ENCODE assay signal across 18 cellular contexts in the genomic region with DNA sequence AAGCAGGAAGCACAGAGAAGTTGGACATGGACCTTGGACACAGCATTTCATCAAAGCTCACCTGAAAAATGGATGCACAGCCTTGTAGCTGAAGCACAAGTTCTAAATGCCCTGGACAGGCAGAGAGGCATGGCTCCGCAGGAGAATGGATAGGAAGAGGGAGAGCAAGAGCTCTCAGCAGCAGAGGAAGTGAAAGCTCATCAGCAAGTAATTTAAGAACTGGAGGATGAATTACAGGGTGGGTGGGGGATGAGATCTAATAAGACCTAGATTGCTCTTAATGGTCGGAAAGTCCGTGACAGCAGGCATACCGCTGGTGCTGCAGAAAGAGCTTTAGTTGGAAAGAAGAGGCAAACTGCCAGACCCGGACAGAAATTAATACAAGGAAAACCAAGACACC. TPM values are rescaled to one million over a fixed set of nuclear protein-coding genes. Genes with fewer than 3 reads are reported as not detected.
A peak's percentile ranks its signal among the peaks of the same experiment; 100 is the strongest.
DNase-seq lines count a peak whose midpoint lies in the region; ATAC-seq and TF ChIP-seq lines count a peak whose summit lies in the region.
"Had no signal": no experiment of that assay in that cellular context is flagged by ENCODE, and none has a peak within 500 bp of the region (broad histone marks: within the 10 kb centered on the region; RNA-seq: fewer than 3 reads in every experiment).

No MANE protein-coding gene starts in this region.

- H2AK5ac ChIP-seq in neuronal stem cell (ENCODE audit: low read depth, low read length) = no peak overlapping the region

- DNase-seq in activated T-cell treated with anti-CD3 and anti-CD28 coated beads, Interleukin-2, amount 50 U/mL, for 72 hours = no peak
- no peak for DNase-seq in activated T-cell treated with anti-CD3 and anti-CD28 coated beads, Interleukin-2, amount 50 U/mL, for 48 hours
- DNase-seq in MV-4-11 (lab: John Stamatoyannopoulos, UW) (peak; percentile 43), NOMO-1 treated with dmso at 0.1 percent for 144 hours (lab: John Stamatoyannopoulos, UW; ENCODE audit: unreplicated experiment) (peak; percentile 39), nephron progenitor cell (no peak), CD14-positive monocyte (ENCODE audit: low spot score) (no peak), dorsolateral prefrontal cortex (no peak), neuronal stem cell (ENCODE audit: low spot score) (no peak)
- DNase-seq: AML-193; CD4-positive, alpha-beta T cell; DND-41; GDM1; KG1; MG63; NCI-H1417 treated with DMSO at 0.1 percent for 48 hours; NCI-H2029; NCI-H526; SHP77 treated with DMSO at 0.1 percent for 48 hours had no signal

- no peak overlapping the region for H3K4me2 ChIP-seq in neuronal stem cell (ENCODE audit: insufficient read depth, low read length, poor library complexity, severe bottlenecking)

- no peaks in the 10 kb centered on the region for H3K36me3 ChIP-seq in neuronal stem cell (replicated peaks in 1 of 2; ENCODE audit: control insufficient read depth in 2 of 2, insufficient read depth in 2 of 2, low read length in 2 of 2)
- H3K36me3 ChIP-seq: MG63 had no signal

- ATAC-seq in activated T-cell treated with anti-CD3 and anti-CD28 coated beads, Interleukin-2, amount 50 U/mL, for 72 hours (replicated peaks in 1 of 2) = no peak

- H3K4me3 ChIP-seq in dorsolateral prefrontal cortex (no peak overlapping the region), neuronal stem cell (ENCODE audit: low read length in 2 of 2) (no peak overlapping the region)
- H3K4me3 ChIP-seq: MG63 had no signal

- H3K9ac ChIP-seq in neuronal stem cell (ENCODE audit: low read depth, low read length, poor library complexity) = no peak overlapping the region

- H3K4me1 ChIP-seq in neuronal stem cell (ENCODE audit: control insufficient read depth in 2 of 2, insufficient read depth in 1 of 2, low read depth in 1 of 2, low read length in 2 of 2) = no peaks in the 10 kb centered on the region

- H2BK5ac ChIP-seq in neuronal stem cell (ENCODE audit: low read length) = no peak overlapping the region

- no peak overlapping the region for H2BK12ac ChIP-seq in neuronal stem cell (ENCODE audit: low read length)

- H4K91ac ChIP-seq in neuronal stem cell (ENCODE audit: low read depth, low read length, poor library complexity) = no peak overlapping the region

- H3K9me3 Mint-ChIP-seq in activated T-cell treated with anti-CD3 and anti-CD28 coated beads, Interleukin-2, amount 50 U/mL, for 72 hours = no peaks in the 10 kb centered on the region
- no peaks in the 10 kb centered on the region for H3K9me3 Mint-ChIP-seq in nephron progenitor cell
- H3K9me3 Mint-ChIP-seq in CD14-positive monocyte = peaks cover 0 to 1% (median 0%) of the 10 kb centered on the region in 7 donors
- H3K9me3 Mint-ChIP-seq: CD4-positive, alpha-beta T cell had no signal

- no peaks in the 10 kb centered on the region for H3K36me3 Mint-ChIP-seq in activated T-cell treated with anti-CD3 and anti-CD28 coated beads, Interleukin-2, amount 50 U/mL, for 72 hours (ENCODE audit: insufficient read depth in 2 of 2)
- H3K36me3 Mint-ChIP-seq in nephron progenitor cell (ENCODE audit: low read depth) (no peaks in the 10 kb centered on the region), CD14-positive monocyte (no peaks in the 10 kb centered on the region)

- no peak overlapping the region for H4K8ac ChIP-seq in neuronal stem cell (ENCODE audit: low read depth, low read length)

- no peak overlapping the region for H3K4ac ChIP-seq in neuronal stem cell (ENCODE audit: low read length)

- no peak overlapping the region for H3K14ac ChIP-seq in neuronal stem cell (ENCODE audit: low read length)

- H3K18ac ChIP-seq in neuronal stem cell (ENCODE audit: low read length) = no peak overlapping the region

- peak overlapping the region; percentile 11 to 27 for H3K4me3 Mint-ChIP-seq in activated T-cell treated with anti-CD3 and anti-CD28 coated beads, Interleukin-2, amount 50 U/mL, for 72 hours
- H3K4me3 Mint-ChIP-seq in nephron progenitor cell (peak overlapping the region; percentile 34), CD14-positive monocyte (no peak overlapping the region)
- H3K4me3 Mint-ChIP-seq: CD4-positive, alpha-beta T cell had no signal

- intact Hi-C loops in CD14-positive monocyte (cut with micrococcal nuclease) (no loop called here), dorsolateral prefrontal cortex (cut with DNase I) (no loop called here)

- H3K9me3 ChIP-seq in neuronal stem cell (replicated peaks in 1 of 2; ENCODE audit: control insufficient read depth in 2 of 2, insufficient read depth in 1 of 2, low read depth in 1 of 2, low read length in 2 of 2) = no peaks in the 10 kb centered on the region
- H3K9me3 ChIP-seq: MG63 had no signal

- H3K23ac ChIP-seq in neuronal stem cell (ENCODE audit: low read depth, low read length, poor library complexity) = no peak overlapping the region

- H3K27ac ChIP-seq in dorsolateral prefrontal cortex = no peak overlapping the region
- no peak overlapping the region for H3K27ac ChIP-seq in neuronal stem cell (replicated peaks; ENCODE audit: low read length)

- WGBS in neuronal stem cell (ENCODE audit: extremely low coverage in 2 of 2, insufficient read length in 2 of 2, insufficient replicate concordance in 1 of 2), 2 donors = no CpG with 5 or more reads among the region's 5 CpGs

- no peaks in the 10 kb centered on the region for H3K79me1 ChIP-seq in neuronal stem cell (ENCODE audit: low read depth, low read length)

- H3K27me3 Mint-ChIP-seq in activated T-cell treated with anti-CD3 and anti-CD28 coated beads, Interleukin-2, amount 50 U/mL, for 72 hours (ENCODE audit: low read depth) = peaks cover 8% of the 10 kb centered on the region
- H3K27me3 Mint-ChIP-seq in nephron progenitor cell (ENCODE audit: low read depth, poor library complexity) (peaks cover 30% of the 10 kb centered on the region), CD14-positive monocyte (ENCODE audit: low read depth in 3 of 3) (peaks cover 6 to 19% (median 9%) of the 10 kb centered on the region in 3 donors)

- TF ChIP-seq CTCF in nephron progenitor cell (IDR thresholded peaks at IDR 0.05) (no peak), CD14-positive monocyte (IDR thresholded peaks at IDR 0.05) (no peak), dorsolateral prefrontal cortex (IDR thresholded peaks at IDR 0.05 in 54 of 56, conservative IDR thresholded peaks at IDR 0.05 in 2 of 56; ENCODE audit: low read depth in 1 of 56, partially characterized antibody in 56 of 56) (no peak)

- peaks cover 0 to 39% (median 9%) of the 10 kb centered on the region in 45 donors for H3K27me3 ChIP-seq in dorsolateral prefrontal cortex
- peaks cover 0 to 29% (median 0%) of the 10 kb centered on the region in 3 experiments for H3K27me3 ChIP-seq in neuronal stem cell (ENCODE audit: control insufficient read depth in 3 of 3, insufficient read depth in 3 of 3, low read depth in 1 of 3, low read length in 3 of 3)

- no peak overlapping the region for H2BK15ac ChIP-seq in neuronal stem cell (ENCODE audit: low read length)

- H3K27ac Mint-ChIP-seq in activated T-cell treated with anti-CD3 and anti-CD28 coated beads, Interleukin-2, amount 50 U/mL, for 72 hours = no peak overlapping the region
- no peak overlapping the region for H3K27ac Mint-ChIP-seq in nephron progenitor cell
- H3K27ac Mint-ChIP-seq in CD14-positive monocyte = no peak overlapping the region
- H3K27ac Mint-ChIP-seq: CD4-positive, alpha-beta T cell had no signal

- H2BK120ac ChIP-seq in neuronal stem cell (ENCODE audit: low read depth, low read length) = no peak overlapping the region

- no peak overlapping the region for H2AFZ ChIP-seq in neuronal stem cell (ENCODE audit: low read length)

- peaks cover 62% of the 10 kb centered on the region for H3K4me1 Mint-ChIP-seq in activated T-cell treated with anti-CD3 and anti-CD28 coated beads, Interleukin-2, amount 50 U/mL, for 72 hours (ENCODE audit: low read depth)
- H3K4me1 Mint-ChIP-seq in nephron progenitor cell (peaks cover 81% of the 10 kb centered on the region), CD14-positive monocyte (peaks cover 5% of the 10 kb centered on the region)

RNA-seq across cellular contexts. Expression of gene SAYSD1, which starts 37.3 kb away (rescaled TPM):
- total RNA-seq in activated T-cell treated with anti-CD3 and anti-CD28 coated beads, Interleukin-2, amount 50 U/mL, for 72 hours = 10 to 100 TPM; 21.0 to 22.0 TPM
- 10 to 100 TPM; 12.0 to 15.5 TPM for polyA plus RNA-seq in CD14-positive monocyte
- 10 to 100 TPM in 115 of 120 experiments, 1 to 10 TPM in 5; 8.1 to 18.3 (median 14.4) TPM for total RNA-seq in dorsolateral prefrontal cortex
- polyA plus RNA-seq in neuronal stem cell (2013, experiment 1 of 2) = 11.2 TPM
- 11.0 TPM for polyA plus RNA-seq in neuronal stem cell (2013, experiment 2 of 2)

Comparison
In these comparisons a context has a peak if more than half of its experiments do, and no peak if none do; other contexts are left out.
1. DNase-seq: peak in MV-4-11 (single experiment) and NOMO-1 treated with dmso at 0.1 percent for 144 hours (single experiment); none in activated T-cell treated with anti-CD3 and anti-CD28 coated beads, Interleukin-2, amount 50 U/mL, for 72 hours (0 of 2), activated T-cell treated with anti-CD3 and anti-CD28 coated beads, Interleukin-2, amount 50 U/mL, for 48 hours (0 of 2), nephron progenitor cell (single experiment), CD14-positive monocyte (single experiment), dorsolateral prefrontal cortex (0 of 10) and neuronal stem cell (single experiment).
2. H3K4me3 Mint-ChIP-seq: peak in activated T-cell treated with anti-CD3 and anti-CD28 coated beads, Interleukin-2, amount 50 U/mL, for 72 hours (2 of 2) and nephron progenitor cell (single experiment); none in CD14-positive monocyte (0 of 2).